In the genomic region with DNA sequence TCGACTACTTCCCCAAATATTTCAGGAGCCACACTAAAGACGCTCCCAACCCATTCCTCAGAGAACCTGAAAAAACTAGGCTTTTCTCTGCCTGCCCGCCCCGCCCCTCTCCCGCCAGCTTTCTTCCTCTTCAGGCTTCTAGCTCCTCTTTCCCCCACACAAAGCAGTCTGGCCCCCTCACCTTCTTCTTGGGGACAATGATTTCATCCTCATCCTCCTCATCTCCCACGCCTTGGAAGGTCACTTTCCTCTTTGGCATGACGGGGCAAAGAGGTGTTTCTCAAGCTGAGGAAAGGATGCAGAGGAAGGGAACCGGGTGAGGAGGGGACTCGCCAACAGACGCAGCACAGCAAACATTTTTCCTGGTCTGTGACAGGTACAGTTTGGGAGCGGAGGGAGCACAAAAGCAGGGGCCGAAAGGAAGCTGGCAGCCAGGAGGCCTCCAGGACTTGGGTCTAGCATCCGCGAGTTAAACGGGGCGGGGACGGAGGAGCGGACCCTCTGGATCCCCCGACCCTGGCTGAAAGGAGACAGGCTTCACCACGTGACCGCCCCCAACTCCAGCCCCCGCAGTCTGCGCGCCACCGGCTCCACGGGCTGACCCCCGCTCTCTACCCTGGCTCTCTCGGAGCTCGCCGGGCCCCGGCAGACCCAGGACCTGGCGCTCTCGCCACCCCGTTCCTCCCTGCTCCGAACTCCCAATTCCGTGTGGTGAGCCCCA, we compare ENCODE assay signal across 1 cellular context.
TF ChIP-seq lines count a peak whose summit lies in the region.

No MANE protein-coding gene starts in this region.

TF ChIP-seq in HepG2, 621 proteins besides CTCF, POLR2A, EP300 and RAD21 (continued from another document and continues in another):
- TF ChIP-seq, protein P1, sequence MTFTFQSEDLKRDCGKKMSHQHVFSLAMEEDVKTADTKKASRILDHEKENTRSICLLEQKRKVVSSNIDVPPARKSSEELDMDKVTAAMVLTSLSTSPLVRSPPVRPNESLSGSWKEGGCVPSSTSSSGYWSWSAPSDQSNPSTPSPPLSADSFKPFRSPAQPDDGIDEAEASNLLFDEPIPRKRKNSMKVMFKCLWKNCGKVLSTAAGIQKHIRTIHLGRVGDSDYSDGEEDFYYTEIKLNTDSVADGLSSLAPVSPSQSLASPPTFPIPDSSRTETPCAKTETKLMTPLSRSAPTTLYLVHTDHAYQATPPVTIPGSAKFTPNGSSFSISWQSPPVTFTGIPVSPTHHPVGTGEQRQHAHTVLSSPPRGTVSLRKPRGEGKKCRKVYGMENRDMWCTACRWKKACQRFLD (CRISPR knock-in tag; IDR thresholded peaks at IDR 0.05; ENCODE audit: borderline replicate concordance) = 0 out of 2 replicates have a peak, but pooled peaks have one; percentile 3
- TF ChIP-seq, protein P2, sequence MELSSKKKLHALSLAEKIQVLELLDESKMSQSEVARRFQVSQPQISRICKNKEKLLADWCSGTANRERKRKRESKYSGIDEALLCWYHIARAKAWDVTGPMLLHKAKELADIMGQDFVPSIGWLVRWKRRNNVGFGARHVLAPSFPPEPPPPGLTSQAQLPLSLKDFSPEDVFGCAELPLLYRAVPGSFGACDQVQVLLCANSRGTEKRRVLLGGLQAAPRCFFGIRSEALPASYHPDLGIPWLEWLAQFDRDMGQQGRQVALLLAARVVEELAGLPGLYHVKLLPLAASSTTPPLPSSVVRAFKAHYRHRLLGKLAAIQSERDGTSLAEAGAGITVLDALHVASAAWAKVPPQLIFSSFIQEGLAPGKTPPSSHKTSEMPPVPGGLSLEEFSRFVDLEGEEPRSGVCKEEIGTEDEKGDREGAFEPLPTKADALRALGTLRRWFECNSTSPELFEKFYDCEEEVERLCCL (CRISPR knock-in tag; IDR thresholded peaks at IDR 0.05; ENCODE audit: borderline replicate concordance) = no peak
- TF ChIP-seq, protein P3, sequence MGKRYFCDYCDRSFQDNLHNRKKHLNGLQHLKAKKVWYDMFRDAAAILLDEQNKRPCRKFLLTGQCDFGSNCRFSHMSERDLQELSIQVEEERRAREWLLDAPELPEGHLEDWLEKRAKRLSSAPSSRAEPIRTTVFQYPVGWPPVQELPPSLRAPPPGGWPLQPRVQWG (CRISPR knock-in tag; IDR thresholded peaks at IDR 0.05; ENCODE audit: borderline replicate concordance, low read depth) = no peak
- TF ChIP-seq GTF2F1 (IDR thresholded peaks at IDR 0.05; ENCODE audit: low read length) (0 out of 2 replicates have a peak, but pooled peaks have one; percentile 35), ZNF598 (CRISPR knock-in tag; IDR thresholded peaks at IDR 0.05; ENCODE audit: borderline replicate concordance) (0 out of 2 replicates have a peak, but pooled peaks have one; percentile 19), CENPT (CRISPR knock-in tag; IDR thresholded peaks at IDR 0.05; ENCODE audit: low read depth) (peak; percentile 68; the same call in 1 of the 2 replicates), WIZ (CRISPR knock-in tag; IDR thresholded peaks at IDR 0.05) (no peak), SALL1 (CRISPR knock-in tag; IDR thresholded peaks at IDR 0.05) (no peak), ZBTB42 (CRISPR knock-in tag; IDR thresholded peaks at IDR 0.05) (no peak), ZNF12 (CRISPR knock-in tag; IDR thresholded peaks at IDR 0.05) (no peak), SSRP1 (CRISPR knock-in tag; IDR thresholded peaks at IDR 0.05) (0 out of 2 replicates have a peak, but pooled peaks have one; percentile 21), SMAD3 (CRISPR knock-in tag; IDR thresholded peaks at IDR 0.05) (no peak), ZNF282 (IDR thresholded peaks at IDR 0.05; ENCODE audit: partially characterized antibody) (no peak), ZNF224 (CRISPR knock-in tag; IDR thresholded peaks at IDR 0.05) (no peak), HES4 (CRISPR knock-in tag; IDR thresholded peaks at IDR 0.05; ENCODE audit: borderline replicate concordance) (no peak), ZBTB21 (CRISPR knock-in tag; IDR thresholded peaks at IDR 0.05) (no peak), MBNL3 (CRISPR knock-in tag; conservative IDR thresholded peaks at IDR 0.05) (no peak), RXRA (CRISPR knock-in tag; IDR thresholded peaks at IDR 0.05) (0 out of 2 replicates have a peak, but pooled peaks have one; percentile 4), JUNB (CRISPR knock-in tag; IDR thresholded peaks at IDR 0.05; ENCODE audit: borderline replicate concordance) (no peak), ZNF644 (CRISPR knock-in tag; IDR thresholded peaks at IDR 0.05; ENCODE audit: low read depth) (no peak), ZBTB38 (CRISPR knock-in tag; IDR thresholded peaks at IDR 0.05) (no peak; the same call in none of the 2 replicates), MAF1 (CRISPR knock-in tag; IDR thresholded peaks at IDR 0.05; ENCODE audit: borderline replicate concordance) (no peak), ZEB1 (IDR thresholded peaks at IDR 0.05; ENCODE audit: insufficient replicate concordance, low read depth) (no peak), ATRX (CRISPR knock-in tag; IDR thresholded peaks at IDR 0.05; ENCODE audit: borderline replicate concordance) (no peak), ZNF607 (CRISPR knock-in tag; IDR thresholded peaks at IDR 0.05; ENCODE audit: borderline replicate concordance) (0 out of 2 replicates have a peak, but pooled peaks have one; percentile 52), RBFOX2 (IDR thresholded peaks at IDR 0.05; ENCODE audit: low read depth, low read length) (peak; percentile 85; the same call in 1 of the 2 replicates), ZNF550 (CRISPR knock-in tag; IDR thresholded peaks at IDR 0.05; ENCODE audit: borderline replicate concordance) (0 out of 2 replicates have a peak, but pooled peaks have one; percentile 23), SNAI1 (CRISPR knock-in tag; IDR thresholded peaks at IDR 0.05; ENCODE audit: borderline replicate concordance) (peak; percentile 15; the same call in 1 of the 2 replicates), TBX3 (IDR thresholded peaks at IDR 0.05; ENCODE audit: borderline replicate concordance) (no peak), SIN3B (IDR thresholded peaks at IDR 0.05; ENCODE audit: low read length) (no peak), ZNF577 (CRISPR knock-in tag; IDR thresholded peaks at IDR 0.05; ENCODE audit: borderline replicate concordance, low read depth) (no peak), ZNF549 (CRISPR knock-in tag; IDR thresholded peaks at IDR 0.05) (no peak), HDAC2 (CRISPR knock-in tag; IDR thresholded peaks at IDR 0.05) (no peak), EED (CRISPR knock-in tag; IDR thresholded peaks at IDR 0.05) (peak; percentile 31; the same call in 1 of the 2 replicates), RNF2 (conservative IDR thresholded peaks at IDR 0.05; ENCODE audit: low read depth) (no peak), ATF7 (IDR thresholded peaks at IDR 0.05) (no peak), ATF7 (CRISPR knock-in tag; IDR thresholded peaks at IDR 0.05) (no peak), ZNF724P (CRISPR knock-in tag; IDR thresholded peaks at IDR 0.05; ENCODE audit: borderline replicate concordance) (no peak), MXI1 (IDR thresholded peaks at IDR 0.05; ENCODE audit: borderline replicate concordance, low read depth, low read length) (no peak), ZNF24 (IDR thresholded peaks at IDR 0.05) (no peak)
- TF ChIP-seq, protein P4, sequence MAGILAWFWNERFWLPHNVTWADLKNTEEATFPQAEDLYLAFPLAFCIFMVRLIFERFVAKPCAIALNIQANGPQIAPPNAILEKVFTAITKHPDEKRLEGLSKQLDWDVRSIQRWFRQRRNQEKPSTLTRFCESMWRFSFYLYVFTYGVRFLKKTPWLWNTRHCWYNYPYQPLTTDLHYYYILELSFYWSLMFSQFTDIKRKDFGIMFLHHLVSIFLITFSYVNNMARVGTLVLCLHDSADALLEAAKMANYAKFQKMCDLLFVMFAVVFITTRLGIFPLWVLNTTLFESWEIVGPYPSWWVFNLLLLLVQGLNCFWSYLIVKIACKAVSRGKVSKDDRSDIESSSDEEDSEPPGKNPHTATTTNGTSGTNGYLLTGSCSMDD (CRISPR knock-in tag; IDR thresholded peaks at IDR 0.05) = no peak
- TF ChIP-seq, protein P5, sequence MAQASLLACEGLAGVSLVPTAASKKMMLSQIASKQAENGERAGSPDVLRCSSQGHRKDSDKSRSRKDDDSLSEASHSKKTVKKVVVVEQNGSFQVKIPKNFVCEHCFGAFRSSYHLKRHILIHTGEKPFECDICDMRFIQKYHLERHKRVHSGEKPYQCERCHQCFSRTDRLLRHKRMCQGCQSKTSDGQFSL (CRISPR knock-in tag; IDR thresholded peaks at IDR 0.05) = no peak
- TF ChIP-seq, protein P6, sequence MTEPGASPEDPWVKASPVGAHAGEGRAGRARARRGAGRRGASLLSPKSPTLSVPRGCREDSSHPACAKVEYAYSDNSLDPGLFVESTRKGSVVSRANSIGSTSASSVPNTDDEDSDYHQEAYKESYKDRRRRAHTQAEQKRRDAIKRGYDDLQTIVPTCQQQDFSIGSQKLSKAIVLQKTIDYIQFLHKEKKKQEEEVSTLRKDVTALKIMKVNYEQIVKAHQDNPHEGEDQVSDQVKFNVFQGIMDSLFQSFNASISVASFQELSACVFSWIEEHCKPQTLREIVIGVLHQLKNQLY (CRISPR knock-in tag; IDR thresholded peaks at IDR 0.05) = no peak
- TF ChIP-seq, protein P7, sequence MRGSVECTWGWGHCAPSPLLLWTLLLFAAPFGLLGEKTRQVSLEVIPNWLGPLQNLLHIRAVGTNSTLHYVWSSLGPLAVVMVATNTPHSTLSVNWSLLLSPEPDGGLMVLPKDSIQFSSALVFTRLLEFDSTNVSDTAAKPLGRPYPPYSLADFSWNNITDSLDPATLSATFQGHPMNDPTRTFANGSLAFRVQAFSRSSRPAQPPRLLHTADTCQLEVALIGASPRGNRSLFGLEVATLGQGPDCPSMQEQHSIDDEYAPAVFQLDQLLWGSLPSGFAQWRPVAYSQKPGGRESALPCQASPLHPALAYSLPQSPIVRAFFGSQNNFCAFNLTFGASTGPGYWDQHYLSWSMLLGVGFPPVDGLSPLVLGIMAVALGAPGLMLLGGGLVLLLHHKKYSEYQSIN (CRISPR knock-in tag; IDR thresholded peaks at IDR 0.05; ENCODE audit: borderline replicate concordance) = no peak
- TF ChIP-seq, protein P8, sequence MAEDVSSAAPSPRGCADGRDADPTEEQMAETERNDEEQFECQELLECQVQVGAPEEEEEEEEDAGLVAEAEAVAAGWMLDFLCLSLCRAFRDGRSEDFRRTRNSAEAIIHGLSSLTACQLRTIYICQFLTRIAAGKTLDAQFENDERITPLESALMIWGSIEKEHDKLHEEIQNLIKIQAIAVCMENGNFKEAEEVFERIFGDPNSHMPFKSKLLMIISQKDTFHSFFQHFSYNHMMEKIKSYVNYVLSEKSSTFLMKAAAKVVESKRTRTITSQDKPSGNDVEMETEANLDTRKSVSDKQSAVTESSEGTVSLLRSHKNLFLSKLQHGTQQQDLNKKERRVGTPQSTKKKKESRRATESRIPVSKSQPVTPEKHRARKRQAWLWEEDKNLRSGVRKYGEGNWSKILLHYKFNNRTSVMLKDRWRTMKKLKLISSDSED (CRISPR knock-in tag; IDR thresholded peaks at IDR 0.05) = peak; percentile 79; the same call in 1 of the 2 replicates
- TF ChIP-seq, protein P9, sequence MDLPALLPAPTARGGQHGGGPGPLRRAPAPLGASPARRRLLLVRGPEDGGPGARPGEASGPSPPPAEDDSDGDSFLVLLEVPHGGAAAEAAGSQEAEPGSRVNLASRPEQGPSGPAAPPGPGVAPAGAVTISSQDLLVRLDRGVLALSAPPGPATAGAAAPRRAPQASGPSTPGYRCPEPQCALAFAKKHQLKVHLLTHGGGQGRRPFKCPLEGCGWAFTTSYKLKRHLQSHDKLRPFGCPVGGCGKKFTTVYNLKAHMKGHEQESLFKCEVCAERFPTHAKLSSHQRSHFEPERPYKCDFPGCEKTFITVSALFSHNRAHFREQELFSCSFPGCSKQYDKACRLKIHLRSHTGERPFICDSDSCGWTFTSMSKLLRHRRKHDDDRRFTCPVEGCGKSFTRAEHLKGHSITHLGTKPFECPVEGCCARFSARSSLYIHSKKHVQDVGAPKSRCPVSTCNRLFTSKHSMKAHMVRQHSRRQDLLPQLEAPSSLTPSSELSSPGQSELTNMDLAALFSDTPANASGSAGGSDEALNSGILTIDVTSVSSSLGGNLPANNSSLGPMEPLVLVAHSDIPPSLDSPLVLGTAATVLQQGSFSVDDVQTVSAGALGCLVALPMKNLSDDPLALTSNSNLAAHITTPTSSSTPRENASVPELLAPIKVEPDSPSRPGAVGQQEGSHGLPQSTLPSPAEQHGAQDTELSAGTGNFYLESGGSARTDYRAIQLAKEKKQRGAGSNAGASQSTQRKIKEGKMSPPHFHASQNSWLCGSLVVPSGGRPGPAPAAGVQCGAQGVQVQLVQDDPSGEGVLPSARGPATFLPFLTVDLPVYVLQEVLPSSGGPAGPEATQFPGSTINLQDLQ (CRISPR knock-in tag; IDR thresholded peaks at IDR 0.05) = no peak
- TF ChIP-seq, protein P10, sequence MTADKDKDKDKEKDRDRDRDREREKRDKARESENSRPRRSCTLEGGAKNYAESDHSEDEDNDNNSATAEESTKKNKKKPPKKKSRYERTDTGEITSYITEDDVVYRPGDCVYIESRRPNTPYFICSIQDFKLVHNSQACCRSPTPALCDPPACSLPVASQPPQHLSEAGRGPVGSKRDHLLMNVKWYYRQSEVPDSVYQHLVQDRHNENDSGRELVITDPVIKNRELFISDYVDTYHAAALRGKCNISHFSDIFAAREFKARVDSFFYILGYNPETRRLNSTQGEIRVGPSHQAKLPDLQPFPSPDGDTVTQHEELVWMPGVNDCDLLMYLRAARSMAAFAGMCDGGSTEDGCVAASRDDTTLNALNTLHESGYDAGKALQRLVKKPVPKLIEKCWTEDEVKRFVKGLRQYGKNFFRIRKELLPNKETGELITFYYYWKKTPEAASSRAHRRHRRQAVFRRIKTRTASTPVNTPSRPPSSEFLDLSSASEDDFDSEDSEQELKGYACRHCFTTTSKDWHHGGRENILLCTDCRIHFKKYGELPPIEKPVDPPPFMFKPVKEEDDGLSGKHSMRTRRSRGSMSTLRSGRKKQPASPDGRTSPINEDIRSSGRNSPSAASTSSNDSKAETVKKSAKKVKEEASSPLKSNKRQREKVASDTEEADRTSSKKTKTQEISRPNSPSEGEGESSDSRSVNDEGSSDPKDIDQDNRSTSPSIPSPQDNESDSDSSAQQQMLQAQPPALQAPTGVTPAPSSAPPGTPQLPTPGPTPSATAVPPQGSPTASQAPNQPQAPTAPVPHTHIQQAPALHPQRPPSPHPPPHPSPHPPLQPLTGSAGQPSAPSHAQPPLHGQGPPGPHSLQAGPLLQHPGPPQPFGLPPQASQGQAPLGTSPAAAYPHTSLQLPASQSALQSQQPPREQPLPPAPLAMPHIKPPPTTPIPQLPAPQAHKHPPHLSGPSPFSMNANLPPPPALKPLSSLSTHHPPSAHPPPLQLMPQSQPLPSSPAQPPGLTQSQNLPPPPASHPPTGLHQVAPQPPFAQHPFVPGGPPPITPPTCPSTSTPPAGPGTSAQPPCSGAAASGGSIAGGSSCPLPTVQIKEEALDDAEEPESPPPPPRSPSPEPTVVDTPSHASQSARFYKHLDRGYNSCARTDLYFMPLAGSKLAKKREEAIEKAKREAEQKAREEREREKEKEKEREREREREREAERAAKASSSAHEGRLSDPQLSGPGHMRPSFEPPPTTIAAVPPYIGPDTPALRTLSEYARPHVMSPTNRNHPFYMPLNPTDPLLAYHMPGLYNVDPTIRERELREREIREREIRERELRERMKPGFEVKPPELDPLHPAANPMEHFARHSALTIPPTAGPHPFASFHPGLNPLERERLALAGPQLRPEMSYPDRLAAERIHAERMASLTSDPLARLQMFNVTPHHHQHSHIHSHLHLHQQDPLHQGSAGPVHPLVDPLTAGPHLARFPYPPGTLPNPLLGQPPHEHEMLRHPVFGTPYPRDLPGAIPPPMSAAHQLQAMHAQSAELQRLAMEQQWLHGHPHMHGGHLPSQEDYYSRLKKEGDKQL (CRISPR knock-in tag; IDR thresholded peaks at IDR 0.05; ENCODE audit: low read depth) = no peak; the same call in 1 of the 2 replicates
- TF ChIP-seq, protein P11, sequence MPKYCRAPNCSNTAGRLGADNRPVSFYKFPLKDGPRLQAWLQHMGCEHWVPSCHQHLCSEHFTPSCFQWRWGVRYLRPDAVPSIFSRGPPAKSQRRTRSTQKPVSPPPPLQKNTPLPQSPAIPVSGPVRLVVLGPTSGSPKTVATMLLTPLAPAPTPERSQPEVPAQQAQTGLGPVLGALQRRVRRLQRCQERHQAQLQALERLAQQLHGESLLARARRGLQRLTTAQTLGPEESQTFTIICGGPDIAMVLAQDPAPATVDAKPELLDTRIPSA (CRISPR knock-in tag; IDR thresholded peaks at IDR 0.05; ENCODE audit: borderline replicate concordance) = no peak
